16 cellular contexts compared by ENCODE assay signal in genomic region chr1:245197121-245197520, GRCh38. TPM values are rescaled to one million over a fixed set of nuclear protein-coding genes. Genes with fewer than 3 reads are reported as not detected.
"Had no signal": no experiment of that assay in that cellular context is flagged by ENCODE, and none has a peak within 500 bp of the region (broad histone marks: within the 10 kb centered on the region; RNA-seq: fewer than 3 reads in every experiment).

No MANE protein-coding gene starts in this region.

- H3K9me3 ChIP-seq: neutrophil, pancreas, psoas muscle, thyroid gland had no signal

- H3K27me3 ChIP-seq: pancreas, thyroid gland had no signal

- H3K4me3 ChIP-seq: pancreas, psoas muscle, thyroid gland had no signal

- ATAC-seq: activated CD4-positive, CD25-positive, alpha-beta regulatory T cell treated with anti-CD3 and anti-CD28 coated beads, Interleukin-2, amount 50 U/mL, for 24 hours; natural killer cell; pancreas; psoas muscle; right cardiac atrium had no signal

- H3K36me3 ChIP-seq: neutrophil, pancreas, thyroid gland had no signal

- DNase-seq: activated CD4-positive, alpha-beta memory T cell treated with anti-CD3 and anti-CD28 coated beads, Interleukin-2, amount 10 ng/mL, durations not matched to agents 7 days and 5 days; activated CD4-positive, alpha-beta T cell treated with anti-CD3 and anti-CD28 coated beads, Interleukin-2, amount 10 ng/mL, durations not matched to agents 24 days and 14 days; activated effector memory CD4-positive, alpha-beta T cell treated with anti-CD3 and anti-CD28 coated beads, Interleukin-2, amount 50 U/mL, for 16 hours; activated naive CD4-positive, alpha-beta T cell treated with anti-CD3 and anti-CD28 coated beads, Interleukin-2, amount 10 ng/mL, durations not matched to agents 7 days and 5 days; effector CD8-positive, alpha-beta T cell; erythroblast; midbrain; natural killer cell; pancreas; psoas muscle; right cardiac atrium; stimulated activated CD4-positive, alpha-beta T cell treated with anti-CD3 and anti-CD28 coated beads, Interleukin-1b, Interleukin-23, amount 100 ng/mL, for 48 hours; substantia nigra; thyroid gland had no signal

- H3K4me1 ChIP-seq: pancreas, psoas muscle, thyroid gland had no signal

- H3K27ac ChIP-seq: neutrophil, pancreas, psoas muscle, thyroid gland had no signal

RNA-seq across cellular contexts. Expression of gene KIF26B, which starts 42.3 kb away (rescaled TPM):
- total RNA-seq: activated CD4-positive, alpha-beta memory T cell treated with anti-CD3 and anti-CD28 coated beads, Interleukin-2, amount 10 ng/mL, durations not matched to agents 7 days and 5 days had no signal
